Comparison of ENCODE assay signal across 1 cellular context in genomic region chr1:36729289-36729688, GRCh38.
TF ChIP-seq lines count a peak whose summit lies in the region.

No MANE protein-coding gene starts in this region.

TF ChIP-seq in H1, 55 proteins besides CTCF, POLR2A, EP300 and RAD21 (continued from another document):
- no peak for TF ChIP-seq RBBP5 (IDR thresholded peaks at IDR 0.05; ENCODE audit: borderline replicate concordance, low read depth, low read length)
- TF ChIP-seq YY1 (IDR thresholded peaks at IDR 0.05; ENCODE audit: low read depth, low read length) = no peak
- TF ChIP-seq RXRA (IDR thresholded peaks at IDR 0.05; ENCODE audit: insufficient read depth, low read depth, low read length) = no peak
- no peak for TF ChIP-seq POLR2AphosphoS5 (IDR thresholded peaks at IDR 0.05; ENCODE audit: low read depth, low read length)
- TF ChIP-seq KDM1A (IDR thresholded peaks at IDR 0.05; ENCODE audit: borderline replicate concordance, low read length) = no peak
- TF ChIP-seq KDM5A (IDR thresholded peaks at IDR 0.05; ENCODE audit: low read length) = no peak
- no peak for TF ChIP-seq SIRT6 (IDR thresholded peaks at IDR 0.05; ENCODE audit: low read length)
- TF ChIP-seq SUZ12 (IDR thresholded peaks at IDR 0.05; ENCODE audit: low read length) = no peak
- no peak for TF ChIP-seq JUND (IDR thresholded peaks at IDR 0.05; ENCODE audit: low read length)
